Comparison of ENCODE assay signal across 1 cellular context in the genomic region with DNA sequence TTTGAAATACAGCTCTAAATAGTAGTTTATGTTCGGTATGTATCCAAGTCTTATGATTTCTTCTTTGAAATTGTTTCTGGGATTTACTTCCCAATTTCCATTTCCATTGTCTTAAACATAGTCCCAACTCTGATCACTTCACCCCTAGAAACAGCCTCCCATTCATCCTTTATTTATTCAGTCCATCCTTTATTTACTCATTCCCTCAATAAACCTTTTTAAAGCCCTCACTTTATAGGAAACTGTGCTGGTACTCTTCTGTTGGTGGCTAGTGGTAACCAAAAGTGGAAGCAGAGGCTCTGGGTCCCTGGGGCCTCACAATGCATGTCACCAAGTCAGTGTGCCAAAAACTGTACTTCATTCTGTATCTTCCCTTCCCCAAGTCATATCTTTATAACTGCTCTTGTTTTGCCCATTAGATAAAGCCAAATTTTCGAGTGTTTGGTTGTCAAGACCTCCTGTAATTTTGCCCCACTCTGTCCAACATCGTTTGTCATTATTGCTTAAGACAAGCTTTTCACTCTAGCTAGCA.
TF ChIP-seq lines count a peak whose summit lies in the region.

No MANE protein-coding gene starts in this region.

TF ChIP-seq in HEK293T, 16 proteins besides CTCF, POLR2A, EP300 and RAD21 (continued from another document):
- no peak for TF ChIP-seq HDGF (IDR thresholded peaks at IDR 0.05; ENCODE audit: borderline replicate concordance)
- no peak for TF ChIP-seq LEF1 (IDR thresholded peaks at IDR 0.05; ENCODE audit: borderline replicate concordance)
- TF ChIP-seq SUZ12 (IDR thresholded peaks at IDR 0.05), result no peak
- TF ChIP-seq TARDBP (IDR thresholded peaks at IDR 0.05), result no peak
- no peak for TF ChIP-seq FOXM1 (IDR thresholded peaks at IDR 0.05; ENCODE audit: borderline replicate concordance)
- TF ChIP-seq, protein P1, sequence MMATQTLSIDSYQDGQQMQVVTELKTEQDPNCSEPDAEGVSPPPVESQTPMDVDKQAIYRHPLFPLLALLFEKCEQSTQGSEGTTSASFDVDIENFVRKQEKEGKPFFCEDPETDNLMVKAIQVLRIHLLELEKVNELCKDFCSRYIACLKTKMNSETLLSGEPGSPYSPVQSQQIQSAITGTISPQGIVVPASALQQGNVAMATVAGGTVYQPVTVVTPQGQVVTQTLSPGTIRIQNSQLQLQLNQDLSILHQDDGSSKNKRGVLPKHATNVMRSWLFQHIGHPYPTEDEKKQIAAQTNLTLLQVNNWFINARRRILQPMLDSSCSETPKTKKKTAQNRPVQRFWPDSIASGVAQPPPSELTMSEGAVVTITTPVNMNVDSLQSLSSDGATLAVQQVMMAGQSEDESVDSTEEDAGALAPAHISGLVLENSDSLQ (IDR thresholded peaks at IDR 0.05), result no peak
- no peak for TF ChIP-seq BHLHE40 (IDR thresholded peaks at IDR 0.05; ENCODE audit: borderline replicate concordance)
- no peak for TF ChIP-seq NFRKB (IDR thresholded peaks at IDR 0.05)
- TF ChIP-seq SP1 (IDR thresholded peaks at IDR 0.05), result no peak
- TF ChIP-seq FOXK2 (IDR thresholded peaks at IDR 0.05), result no peak
TF ChIP-seq in HEK293T: peak in this region for 0.
